Comparison of ENCODE assay signal across 8 cellular contexts in the genomic region with DNA sequence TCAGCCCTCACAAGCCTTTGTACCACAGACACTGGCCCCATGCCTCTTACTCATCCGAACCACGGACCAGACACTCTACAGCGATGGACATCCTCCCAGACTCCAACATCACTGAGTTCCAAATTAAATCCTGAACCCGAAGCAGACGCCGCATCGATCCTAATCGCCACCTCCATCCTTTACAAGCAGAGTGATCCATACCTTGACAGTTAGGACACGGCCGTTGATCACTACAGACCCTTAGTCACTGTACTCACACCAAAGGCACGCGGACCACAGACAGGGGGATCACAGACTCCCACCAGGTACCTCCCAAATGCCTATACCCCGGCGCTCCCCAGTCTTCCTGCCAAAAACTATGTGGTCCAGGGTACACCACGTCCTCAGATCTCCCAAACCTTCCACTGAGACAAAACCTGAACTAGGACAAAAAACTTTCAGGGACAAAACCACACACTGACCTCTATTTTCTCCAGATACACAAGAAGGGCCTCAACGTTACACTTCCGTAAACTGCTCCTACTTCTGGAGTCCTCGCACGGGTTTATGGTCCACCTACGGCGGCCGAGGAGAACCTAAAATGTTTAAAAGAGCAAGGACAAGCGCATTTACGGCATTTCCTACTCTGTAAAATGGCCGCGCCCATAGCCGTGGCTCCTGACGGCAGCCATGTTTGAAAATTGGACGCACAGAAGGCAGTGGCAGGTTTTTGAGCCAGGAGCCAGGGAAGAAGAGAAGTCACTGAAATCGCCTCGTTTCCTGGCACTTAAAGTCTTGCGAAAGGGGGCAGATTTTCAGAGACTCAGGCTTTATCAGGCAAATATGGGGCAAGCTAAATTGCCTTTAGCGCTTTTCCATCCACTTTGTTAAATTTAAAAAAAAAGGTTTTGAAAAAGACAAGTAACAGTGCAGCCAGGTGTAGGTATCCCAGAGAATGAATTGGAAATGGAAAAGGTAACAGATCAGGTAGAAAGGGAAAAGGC. TPM values are rescaled to one million over a fixed set of nuclear protein-coding genes. Genes with fewer than 3 reads are reported as not detected.
DNase-seq lines count a peak whose midpoint lies in the region; ATAC-seq, FAIRE-seq and TF ChIP-seq lines count a peak whose summit lies in the region.

A gene (minus strand): TSS at position 532 of the 983 bp plus-strand sequence. CDS start 12,480 bp downstream, outside the sequence.

- TF ChIP-seq CTCF in D721Med (IDR thresholded peaks at IDR 0.05; ENCODE audit: insufficient read depth, missing control alignments) (no peak), LNCaP clone FGC (IDR thresholded peaks at IDR 0.05; ENCODE audit: control insufficient read depth, extremely low read depth, insufficient read depth) (no peak)

- DNase-seq in D721Med (ENCODE audit: insufficient read length, low spot score) = peak; percentile 44
- DNase-seq in LNCaP clone FGC (ENCODE audit: low read depth) = peak; percentile 96
- DNase-seq in SK-N-DZ (ENCODE audit: low spot score) = peak; percentile 88
- peak; percentile 87 for DNase-seq in activated naive CD4-positive, alpha-beta T cell treated with anti-CD3 and anti-CD28 coated beads, Interleukin-2, amount 50 U/mL, for 16 hours
- DNase-seq in germinal center (ENCODE audit: low spot score) = peak; percentile 82
- peak; percentile 84 for DNase-seq in non-pigmented ciliary epithelial cell (ENCODE audit: low read depth)
- peak; percentile 17 to 97 (median 92) for DNase-seq in substantia nigra (lab: John Stamatoyannopoulos, UW)

- FAIRE-seq in D721Med (lab: Jason Lieb, UNC) = no peak

- peak within 1 kb of the TSS; percentile 100 for H3K4me3 ChIP-seq in LNCaP clone FGC (ENCODE audit: low read depth, low read length)

- peak within 1 kb of the TSS; percentile 80 for H3K27ac ChIP-seq in substantia nigra (ENCODE audit: low read depth, low read length, poor library complexity, severe bottlenecking)

- ATAC-seq in GM21619 (IDR thresholded peaks at IDR 0.05; ENCODE audit: unreplicated experiment) = peak; percentile 84

RNA-seq across cellular contexts. Expression of the gene that starts here (rescaled TPM):
- polyA plus RNA-seq in SK-N-DZ (2014; cell fraction: cytosol; rRNA removed) = 2.4 and 6.7 TPM in 2 replicates
- 2.7 and 6.4 TPM in 2 replicates for polyA plus RNA-seq in SK-N-DZ (2014; cell fraction: nucleus; rRNA removed)

Comparison
In these comparisons a context has a peak if more than half of its experiments do, and no peak if none do; other contexts are left out.
1. Peak in every context shown above with its lines: DNase-seq, ATAC-seq, H3K4me3 ChIP-seq and H3K27ac ChIP-seq.
2. DNase-seq: peak in every context shown above with its lines; median percentile 96 in LNCaP clone FGC; 92 in substantia nigra; 88 in SK-N-DZ; 87 in activated naive CD4-positive, alpha-beta T cell treated with anti-CD3 and anti-CD28 coated beads, Interleukin-2, amount 50 U/mL, for 16 hours; 84 in non-pigmented ciliary epithelial cell; 82 in germinal center; 44 in D721Med.